In genomic region chr10:35208949-35209613, GRCh38 we compare ENCODE assay signal across 11 cellular contexts.
DNase-seq lines count a peak whose midpoint lies in the region; ATAC-seq and TF ChIP-seq lines count a peak whose summit lies in the region.
"Had no signal": no experiment of that assay in that cellular context is flagged by ENCODE, and none has a peak within 500 bp of the region (broad histone marks: within the 10 kb centered on the region; RNA-seq: fewer than 3 reads in every experiment).

No MANE protein-coding gene starts in this region.

- peaks cover 86% of the 10 kb centered on the region for H3K36me3 Mint-ChIP-seq in activated T-helper 2 cell treated with anti-CD3 and anti-CD28 coated beads, Interferon-gamma antibody, Interleukin-2, Interleukin-4, amounts not matched to agents 10 μg/mL and 5 μg/mL and 100 μg/mL, durations not matched to agents 14 hours and 24 hours and 36 hours (ENCODE audit: low read depth)

- H3K9me3 Mint-ChIP-seq in activated T-helper 2 cell treated with anti-CD3 and anti-CD28 coated beads, Interferon-gamma antibody, Interleukin-2, Interleukin-4, amounts not matched to agents 10 μg/mL and 5 μg/mL and 100 μg/mL, durations not matched to agents 14 hours and 24 hours and 36 hours: no peaks in the 10 kb centered on the region
- H3K9me3 Mint-ChIP-seq: IgD-negative memory B cell had no signal

- H3K4me1 Mint-ChIP-seq in activated T-helper 2 cell treated with anti-CD3 and anti-CD28 coated beads, Interferon-gamma antibody, Interleukin-2, Interleukin-4, amounts not matched to agents 10 μg/mL and 5 μg/mL and 100 μg/mL, durations not matched to agents 14 hours and 24 hours and 36 hours (ENCODE audit: low read depth): peaks cover 55% of the 10 kb centered on the region

- H3K9me3 ChIP-seq in BLaER1: no peaks in the 10 kb centered on the region
- H3K9me3 ChIP-seq: ovary had no signal

- no peaks in the 10 kb centered on the region for H3K27me3 ChIP-seq in BLaER1
- H3K27me3 ChIP-seq: ovary had no signal

- H4K20me1 ChIP-seq in BLaER1: no peaks in the 10 kb centered on the region

- no peaks in the 10 kb centered on the region for H3K27me3 Mint-ChIP-seq in activated T-helper 2 cell treated with anti-CD3 and anti-CD28 coated beads, Interferon-gamma antibody, Interleukin-2, Interleukin-4, amounts not matched to agents 10 μg/mL and 5 μg/mL and 100 μg/mL, durations not matched to agents 14 hours and 24 hours and 36 hours (ENCODE audit: low read depth)
- H3K27me3 Mint-ChIP-seq: IgD-negative memory B cell had no signal

- H3K36me3 ChIP-seq in BLaER1: no peaks in the 10 kb centered on the region
- H3K36me3 ChIP-seq: ovary had no signal

- intact Hi-C loops in activated T-helper 2 cell treated with anti-CD3 and anti-CD28 coated beads, Interferon-gamma antibody, Interleukin-2, Interleukin-4, amounts not matched to agents 10 μg/mL and 5 μg/mL and 100 μg/mL, durations not matched to agents 14 hours and 24 hours and 36 hours (cut with micrococcal nuclease): loop anchor here (1.0 kb wide), 2 partner anchors 9 to 14 kb away; no protein-coding TSS in a partner anchor

- no peak overlapping the region for H3K4me3 ChIP-seq in BLaER1
- H3K4me3 ChIP-seq: ovary had no signal

- peak overlapping the region; percentile 87 for H3K27ac Mint-ChIP-seq in activated T-helper 2 cell treated with anti-CD3 and anti-CD28 coated beads, Interferon-gamma antibody, Interleukin-2, Interleukin-4, amounts not matched to agents 10 μg/mL and 5 μg/mL and 100 μg/mL, durations not matched to agents 14 hours and 24 hours and 36 hours

- H3K4me2 ChIP-seq in BLaER1: peak overlapping the region; percentile 11; the same call in 1 of the 2 replicates

- peak overlapping the region; percentile 59 for H3K4me3 Mint-ChIP-seq in activated T-helper 2 cell treated with anti-CD3 and anti-CD28 coated beads, Interferon-gamma antibody, Interleukin-2, Interleukin-4, amounts not matched to agents 10 μg/mL and 5 μg/mL and 100 μg/mL, durations not matched to agents 14 hours and 24 hours and 36 hours (ENCODE audit: low read depth)
- H3K4me3 Mint-ChIP-seq: CD14-positive monocyte had no signal

- no peak for DNase-seq in activated T-helper 2 cell treated with anti-CD3 and anti-CD28 coated beads, Interferon-gamma antibody, Interleukin-2, Interleukin-4, amounts not matched to agents 10 μg/mL and 5 μg/mL and 100 μg/mL, durations not matched to agents 14 hours and 24 hours and 36 hours (ENCODE audit: low spot score)
- no peak for DNase-seq in OCI-M2 (lab: John Stamatoyannopoulos, UW; ENCODE audit: unreplicated experiment)
- DNase-seq in NCI-H146 (lab: John Stamatoyannopoulos, UW): no peak
- DNase-seq in SHP77 (lab: John Stamatoyannopoulos, UW): no peak
- DNase-seq: ovary had no signal

- peaks cover 7% of the 10 kb centered on the region for H3K4me1 ChIP-seq in BLaER1

- ATAC-seq in GM19035 (IDR thresholded peaks at IDR 0.05; ENCODE audit: unreplicated experiment) (peak; percentile 33), HG02973 (IDR thresholded peaks at IDR 0.05; ENCODE audit: unreplicated experiment) (peak; percentile 15), SK-N-SH treated with all-trans-retinoic acid at 6 μM for 48 hours (no peak)

- H3K27ac ChIP-seq in BLaER1: no peak overlapping the region
- H3K27ac ChIP-seq: ovary had no signal

- no peak overlapping the region for H3K9ac ChIP-seq in BLaER1

TF ChIP-seq in SK-N-SH treated with all-trans-retinoic acid at 6 μM for 48 hours, 23 proteins besides CTCF, POLR2A, EP300 and RAD21 (continues in another document):
- TF ChIP-seq ZFP30 (CRISPR knock-in tag; IDR thresholded peaks at IDR 0.05) (no peak), CSDC2 (CRISPR knock-in tag; IDR thresholded peaks at IDR 0.05) (no peak), ZNF70 (CRISPR knock-in tag; IDR thresholded peaks at IDR 0.05) (no peak), ZNF8 (CRISPR knock-in tag; IDR thresholded peaks at IDR 0.05) (no peak), CREB5 (CRISPR knock-in tag; IDR thresholded peaks at IDR 0.05; ENCODE audit: low read depth) (no peak), BACH2 (CRISPR knock-in tag; IDR thresholded peaks at IDR 0.05; ENCODE audit: borderline replicate concordance) (no peak), PPARA (CRISPR knock-in tag; IDR thresholded peaks at IDR 0.05; ENCODE audit: borderline replicate concordance) (no peak), ZC3H10 (CRISPR knock-in tag; IDR thresholded peaks at IDR 0.05) (no peak), SNAI2 (CRISPR knock-in tag; IDR thresholded peaks at IDR 0.05) (no peak), ESRRG (CRISPR knock-in tag; IDR thresholded peaks at IDR 0.05) (no peak), GLIS3 (CRISPR knock-in tag; IDR thresholded peaks at IDR 0.05) (no peak), ZFP3 (CRISPR knock-in tag; IDR thresholded peaks at IDR 0.05) (no peak)
- TF ChIP-seq, protein P1, sequence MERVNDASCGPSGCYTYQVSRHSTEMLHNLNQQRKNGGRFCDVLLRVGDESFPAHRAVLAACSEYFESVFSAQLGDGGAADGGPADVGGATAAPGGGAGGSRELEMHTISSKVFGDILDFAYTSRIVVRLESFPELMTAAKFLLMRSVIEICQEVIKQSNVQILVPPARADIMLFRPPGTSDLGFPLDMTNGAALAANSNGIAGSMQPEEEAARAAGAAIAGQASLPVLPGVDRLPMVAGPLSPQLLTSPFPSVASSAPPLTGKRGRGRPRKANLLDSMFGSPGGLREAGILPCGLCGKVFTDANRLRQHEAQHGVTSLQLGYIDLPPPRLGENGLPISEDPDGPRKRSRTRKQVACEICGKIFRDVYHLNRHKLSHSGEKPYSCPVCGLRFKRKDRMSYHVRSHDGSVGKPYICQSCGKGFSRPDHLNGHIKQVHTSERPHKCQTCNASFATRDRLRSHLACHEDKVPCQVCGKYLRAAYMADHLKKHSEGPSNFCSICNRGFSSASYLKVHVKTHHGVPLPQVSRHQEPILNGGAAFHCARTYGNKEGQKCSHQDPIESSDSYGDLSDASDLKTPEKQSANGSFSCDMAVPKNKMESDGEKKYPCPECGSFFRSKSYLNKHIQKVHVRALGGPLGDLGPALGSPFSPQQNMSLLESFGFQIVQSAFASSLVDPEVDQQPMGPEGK (CRISPR knock-in tag; IDR thresholded peaks at IDR 0.05; ENCODE audit: borderline replicate concordance): no peak
- TF ChIP-seq, protein P2, sequence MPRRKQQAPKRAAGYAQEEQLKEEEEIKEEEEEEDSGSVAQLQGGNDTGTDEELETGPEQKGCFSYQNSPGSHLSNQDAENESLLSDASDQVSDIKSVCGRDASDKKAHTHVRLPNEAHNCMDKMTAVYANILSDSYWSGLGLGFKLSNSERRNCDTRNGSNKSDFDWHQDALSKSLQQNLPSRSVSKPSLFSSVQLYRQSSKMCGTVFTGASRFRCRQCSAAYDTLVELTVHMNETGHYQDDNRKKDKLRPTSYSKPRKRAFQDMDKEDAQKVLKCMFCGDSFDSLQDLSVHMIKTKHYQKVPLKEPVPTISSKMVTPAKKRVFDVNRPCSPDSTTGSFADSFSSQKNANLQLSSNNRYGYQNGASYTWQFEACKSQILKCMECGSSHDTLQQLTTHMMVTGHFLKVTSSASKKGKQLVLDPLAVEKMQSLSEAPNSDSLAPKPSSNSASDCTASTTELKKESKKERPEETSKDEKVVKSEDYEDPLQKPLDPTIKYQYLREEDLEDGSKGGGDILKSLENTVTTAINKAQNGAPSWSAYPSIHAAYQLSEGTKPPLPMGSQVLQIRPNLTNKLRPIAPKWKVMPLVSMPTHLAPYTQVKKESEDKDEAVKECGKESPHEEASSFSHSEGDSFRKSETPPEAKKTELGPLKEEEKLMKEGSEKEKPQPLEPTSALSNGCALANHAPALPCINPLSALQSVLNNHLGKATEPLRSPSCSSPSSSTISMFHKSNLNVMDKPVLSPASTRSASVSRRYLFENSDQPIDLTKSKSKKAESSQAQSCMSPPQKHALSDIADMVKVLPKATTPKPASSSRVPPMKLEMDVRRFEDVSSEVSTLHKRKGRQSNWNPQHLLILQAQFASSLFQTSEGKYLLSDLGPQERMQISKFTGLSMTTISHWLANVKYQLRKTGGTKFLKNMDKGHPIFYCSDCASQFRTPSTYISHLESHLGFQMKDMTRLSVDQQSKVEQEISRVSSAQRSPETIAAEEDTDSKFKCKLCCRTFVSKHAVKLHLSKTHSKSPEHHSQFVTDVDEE (CRISPR knock-in tag; IDR thresholded peaks at IDR 0.05): no peak
- TF ChIP-seq, protein P3, sequence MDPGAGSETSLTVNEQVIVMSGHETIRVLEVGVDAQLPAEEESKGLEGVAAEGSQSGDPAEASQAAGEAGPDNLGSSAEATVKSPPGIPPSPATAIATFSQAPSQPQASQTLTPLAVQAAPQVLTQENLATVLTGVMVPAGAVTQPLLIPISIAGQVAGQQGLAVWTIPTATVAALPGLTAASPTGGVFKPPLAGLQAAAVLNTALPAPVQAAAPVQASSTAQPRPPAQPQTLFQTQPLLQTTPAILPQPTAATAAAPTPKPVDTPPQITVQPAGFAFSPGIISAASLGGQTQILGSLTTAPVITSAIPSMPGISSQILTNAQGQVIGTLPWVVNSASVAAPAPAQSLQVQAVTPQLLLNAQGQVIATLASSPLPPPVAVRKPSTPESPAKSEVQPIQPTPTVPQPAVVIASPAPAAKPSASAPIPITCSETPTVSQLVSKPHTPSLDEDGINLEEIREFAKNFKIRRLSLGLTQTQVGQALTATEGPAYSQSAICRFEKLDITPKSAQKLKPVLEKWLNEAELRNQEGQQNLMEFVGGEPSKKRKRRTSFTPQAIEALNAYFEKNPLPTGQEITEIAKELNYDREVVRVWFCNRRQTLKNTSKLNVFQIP (CRISPR knock-in tag; IDR thresholded peaks at IDR 0.05; ENCODE audit: borderline replicate concordance, low read depth): no peak
